ENCODE assay signal across 15 cellular contexts in the genomic region with DNA sequence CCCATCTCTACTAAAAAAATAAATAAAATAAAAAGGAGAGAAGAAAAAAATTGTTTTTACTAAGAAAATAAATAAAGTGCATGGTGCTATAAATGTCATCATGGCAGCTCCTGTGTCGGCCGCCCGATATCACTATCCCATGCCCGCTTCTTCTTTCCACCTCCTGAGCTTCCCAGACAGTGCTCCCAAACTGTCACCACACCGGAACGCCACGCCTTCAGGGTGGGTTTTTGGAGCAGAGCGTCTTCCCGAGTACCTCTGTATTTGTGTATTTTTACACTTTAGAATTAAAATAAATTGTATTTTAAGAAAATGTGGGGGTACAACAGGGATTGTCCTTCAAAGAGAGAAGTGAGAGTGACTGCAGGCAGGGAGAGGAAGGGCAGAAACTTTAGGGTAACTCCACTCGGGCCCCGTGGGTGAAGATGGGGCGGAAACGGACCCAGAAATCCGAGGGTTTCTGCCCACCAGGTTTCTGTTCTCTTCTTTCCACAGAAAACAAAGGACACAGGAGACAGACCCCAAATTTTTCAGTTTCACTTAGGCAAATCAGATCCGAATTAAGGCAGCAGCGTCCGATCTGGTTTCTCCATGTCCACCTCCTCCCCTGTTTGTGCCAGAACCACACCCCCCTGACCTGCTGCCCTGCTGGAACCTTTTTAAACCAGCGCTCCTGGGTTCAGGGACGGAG. TPM values are rescaled to one million over a fixed set of nuclear protein-coding genes. Genes with fewer than 3 reads are reported as not detected.
DNase-seq lines count a peak whose midpoint lies in the region; ATAC-seq and TF ChIP-seq lines count a peak whose summit lies in the region.
"Had no signal": no experiment of that assay in that cellular context is flagged by ENCODE, and none has a peak within 500 bp of the region (broad histone marks: within the 10 kb centered on the region; RNA-seq: fewer than 3 reads in every experiment).

No MANE protein-coding gene starts in this region.

- DNase-seq in activated T-cell treated with anti-CD3 and anti-CD28 coated beads, Interleukin-2, amount 50 U/mL, for 72 hours, result no peak
- no peak for DNase-seq in activated T-cell treated with anti-CD3 and anti-CD28 coated beads for 4 hours
- peak in 2 of 3 donors; percentile 46 for DNase-seq in Peyer's patch
- no peak for DNase-seq in left lung
- DNase-seq in breast epithelium (ENCODE audit: low spot score in 2 of 2), result no peak
- no peak for DNase-seq in SJCRH30
- no peak for DNase-seq in NCI-H1436 (lab: John Stamatoyannopoulos, UW)
- DNase-seq: NCI-H2171; stimulated activated CD4-positive, alpha-beta T cell treated with anti-CD3 and anti-CD28 coated beads, Interleukin-4, amount 100 ng/mL, for 1 hour had no signal

- no peaks in the 10 kb centered on the region for H3K9me3 Mint-ChIP-seq in activated T-cell treated with anti-CD3 and anti-CD28 coated beads, Interleukin-2, amount 50 U/mL, for 72 hours

- H3K27ac Mint-ChIP-seq in activated T-cell treated with anti-CD3 and anti-CD28 coated beads, Interleukin-2, amount 50 U/mL, for 72 hours, result no peak overlapping the region

- H3K4me3 Mint-ChIP-seq in activated T-cell treated with anti-CD3 and anti-CD28 coated beads, Interleukin-2, amount 50 U/mL, for 72 hours, result peak overlapping the region; percentile 59 to 60

- TF ChIP-seq POLR2A in Peyer's patch (IDR thresholded peaks at IDR 0.05) (no peak), breast epithelium (IDR thresholded peaks at IDR 0.05) (no peak)

- no peak for ATAC-seq in activated T-cell treated with anti-CD3 and anti-CD28 coated beads, Interleukin-2, amount 50 U/mL, for 72 hours (replicated peaks in 1 of 2)
- ATAC-seq in left lung, result no peak

- no peaks in the 10 kb centered on the region for H3K27me3 ChIP-seq in Peyer's patch
- H3K27me3 ChIP-seq in left lung, result peaks cover 0 to 4% of the 10 kb centered on the region in 2 donors
- peaks cover 0 to 8% (median 3%) of the 10 kb centered on the region in 5 donors for H3K27me3 ChIP-seq in subcutaneous abdominal adipose tissue (ENCODE audit: control insufficient read depth in 5 of 5, insufficient read depth in 4 of 5, low read length in 5 of 5)
- H3K27me3 ChIP-seq in breast epithelium, result peaks cover 0 to 5% of the 10 kb centered on the region in 2 donors
- H3K27me3 ChIP-seq in SJCRH30, result no peaks in the 10 kb centered on the region
- H3K27me3 ChIP-seq: adrenal gland had no signal

- peak overlapping the region in 3 of 4 donors; percentile 7 to 65 (median 42) for H3K27ac ChIP-seq in Peyer's patch
- H3K27ac ChIP-seq in left lung, result peak overlapping the region; percentile 73 to 89
- peak overlapping the region; percentile 65 for H3K27ac ChIP-seq in subcutaneous abdominal adipose tissue (ENCODE audit: low read depth, low read length)
- H3K27ac ChIP-seq in breast epithelium, result no peak overlapping the region
- H3K27ac ChIP-seq in SJCRH30, result no peak overlapping the region

- intact Hi-C loops in left lung (cut with DNase I), result no loop called here
- intact Hi-C loops in breast epithelium (cut with DNase I; ENCODE audit: low total_unique reads), result no loop called here

- TF ChIP-seq CTCF in Peyer's patch (IDR thresholded peaks at IDR 0.05) (no peak), left lung (IDR thresholded peaks at IDR 0.05) (no peak), breast epithelium (IDR thresholded peaks at IDR 0.05) (no peak)

- H3K36me3 ChIP-seq in Peyer's patch (no peaks in the 10 kb centered on the region), left lung (no peaks in the 10 kb centered on the region), subcutaneous abdominal adipose tissue (ENCODE audit: control insufficient read depth in 5 of 5, insufficient read depth in 5 of 5, low read length in 5 of 5) (no peaks in the 10 kb centered on the region), breast epithelium (no peaks in the 10 kb centered on the region), SJCRH30 (no peaks in the 10 kb centered on the region)
- H3K36me3 ChIP-seq: adrenal gland had no signal

- H3K36me3 Mint-ChIP-seq in activated T-cell treated with anti-CD3 and anti-CD28 coated beads, Interleukin-2, amount 50 U/mL, for 72 hours (ENCODE audit: insufficient read depth in 2 of 2), result no peaks in the 10 kb centered on the region

- H3K4me1 ChIP-seq in Peyer's patch (peaks cover 0 to 14% (median 4%) of the 10 kb centered on the region in 4 donors), left lung (peaks cover 0 to 55% of the 10 kb centered on the region in 2 donors), subcutaneous abdominal adipose tissue (ENCODE audit: control insufficient read depth in 5 of 5, insufficient read depth in 5 of 5, low read length in 5 of 5) (peaks cover 0 to 27% (median 0%) of the 10 kb centered on the region in 5 donors), breast epithelium (no peaks in the 10 kb centered on the region), SJCRH30 (no peaks in the 10 kb centered on the region)
- H3K4me1 ChIP-seq: adrenal gland had no signal

- H3K4me1 Mint-ChIP-seq in activated T-cell treated with anti-CD3 and anti-CD28 coated beads, Interleukin-2, amount 50 U/mL, for 72 hours (ENCODE audit: low read depth), result peaks cover 68% of the 10 kb centered on the region

- H3K4me3 ChIP-seq in Peyer's patch (no peak overlapping the region), left lung (no peak overlapping the region), subcutaneous abdominal adipose tissue (ENCODE audit: low read depth in 1 of 5, low read length in 5 of 5) (no peak overlapping the region), breast epithelium (no peak overlapping the region), SJCRH30 (no peak overlapping the region)
- H3K4me3 ChIP-seq: adrenal gland had no signal

- peaks cover 7% of the 10 kb centered on the region for H3K27me3 Mint-ChIP-seq in activated T-cell treated with anti-CD3 and anti-CD28 coated beads, Interleukin-2, amount 50 U/mL, for 72 hours (ENCODE audit: low read depth)

- no peaks in the 10 kb centered on the region for H3K9me3 ChIP-seq in Peyer's patch
- H3K9me3 ChIP-seq in left lung, result no peaks in the 10 kb centered on the region
- H3K9me3 ChIP-seq in subcutaneous abdominal adipose tissue (ENCODE audit: control insufficient read depth in 5 of 5, low read length in 5 of 5), result no peaks in the 10 kb centered on the region
- no peaks in the 10 kb centered on the region for H3K9me3 ChIP-seq in breast epithelium
- no peaks in the 10 kb centered on the region for H3K9me3 ChIP-seq in SJCRH30 (replicated peaks)
- H3K9me3 ChIP-seq: adrenal gland had no signal

- peak overlapping the region in 1 of 5 donors; percentile 39 for H3K9ac ChIP-seq in subcutaneous abdominal adipose tissue (ENCODE audit: low read length in 5 of 5)

RNA-seq across cellular contexts. Expression of a gene that starts 3.6 kb away (rescaled TPM):
- 100 to 1,000 TPM in 1 of 2 donors, 10 to 100 TPM in 1; 79.3 to 146 TPM for total RNA-seq in activated T-cell treated with anti-CD3 and anti-CD28 coated beads, Interleukin-2, amount 50 U/mL, for 72 hours
- total RNA-seq in Peyer's patch (10 to 100 TPM in 1 of 4 donors, 1 to 10 TPM in 1, under 1 TPM in 1, not detected in 1; 0.70 to 18.2 (median 2.5) TPM), left lung (100 to 1,000 TPM in 1 of 2 donors, 10 to 100 TPM in 1; 71.5 to 134 TPM), breast epithelium (10 to 100 TPM in 1 of 3 donors, 1 to 10 TPM in 2; 3.6 to 16.8 (median 5.1) TPM)
- not detected in 2 replicates for total RNA-seq in SJCRH30 (2014; rRNA removed; shearing (Covaris generic))

RNA-seq across cellular contexts. Expression of a gene that starts 41.7 kb away (rescaled TPM):
- total RNA-seq in activated T-cell treated with anti-CD3 and anti-CD28 coated beads, Interleukin-2, amount 50 U/mL, for 72 hours, result under 1 TPM; 0.05 to 0.14 TPM
- total RNA-seq in Peyer's patch (under 1 TPM in 1 of 4 donors, not detected in 3; 0.83 TPM), left lung (under 1 TPM; 0.31 to 0.35 TPM), breast epithelium (under 1 TPM in 2 of 3 donors, not detected in 1; 0.16 to 0.44 TPM)
- total RNA-seq in SJCRH30 (2014; rRNA removed; shearing (Covaris generic)), result not detected in 2 replicates
- total RNA-seq: cerebellum, endothelial cell of umbilical vein, glomerular endothelial cell, H4 had no signal

Comparison
In these comparisons a context has a peak if more than half of its experiments do, and no peak if none do; other contexts are left out.
1. DNase-seq: peak in Peyer's patch (2 of 3); none in activated T-cell treated with anti-CD3 and anti-CD28 coated beads, Interleukin-2, amount 50 U/mL, for 72 hours (0 of 2), activated T-cell treated with anti-CD3 and anti-CD28 coated beads for 4 hours (single experiment), left lung (0 of 2), breast epithelium (0 of 2), SJCRH30 (0 of 2) and NCI-H1436 (single experiment).
2. H3K27ac ChIP-seq: peak in Peyer's patch (3 of 4), left lung (2 of 2) and subcutaneous abdominal adipose tissue (single experiment); none in breast epithelium (0 of 2) and SJCRH30 (single experiment).